In the genomic region with DNA sequence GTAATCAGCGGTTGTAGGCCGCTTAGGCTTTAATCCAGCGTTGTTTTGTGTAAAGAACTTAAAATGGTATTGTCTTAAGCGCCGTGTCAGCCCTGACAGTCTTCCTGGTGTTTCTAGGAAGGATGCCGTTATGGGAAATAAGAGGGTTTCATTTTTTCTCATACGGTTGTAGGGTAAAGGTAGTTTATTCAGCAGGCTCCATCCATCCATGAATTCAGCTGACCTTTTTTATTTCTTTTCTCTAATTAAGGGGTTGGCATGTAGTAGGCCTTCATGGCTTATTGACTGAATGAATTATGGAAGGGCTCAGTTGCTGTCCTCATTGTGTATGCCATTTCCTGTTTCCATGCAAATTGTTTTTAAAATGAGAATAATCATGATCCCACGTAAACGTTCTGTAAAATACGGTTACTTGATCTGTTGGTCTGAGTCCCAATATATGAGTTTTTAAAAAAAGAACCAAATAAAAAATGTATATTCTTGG, we compare ENCODE assay signal across 8 cellular contexts. TPM values are rescaled to one million over a fixed set of nuclear protein-coding genes. Genes with fewer than 3 reads are reported as not detected.
DNase-seq lines count a peak whose midpoint lies in the region; ATAC-seq and TF ChIP-seq lines count a peak whose summit lies in the region.

No MANE protein-coding gene starts in this region.

- H3K79me2 ChIP-seq in DOHH2 (ENCODE audit: control insufficient read depth, low read length) = peaks cover 53% of the 10 kb centered on the region

- H3K27me3 ChIP-seq in DOHH2 (ENCODE audit: control insufficient read depth, low read length) = no peaks in the 10 kb centered on the region
- H3K27me3 ChIP-seq in HUES64 (ENCODE audit: insufficient read depth, low read length) = no peaks in the 10 kb centered on the region
- H3K27me3 ChIP-seq in adipocyte (replicated peaks; ENCODE audit: control insufficient read depth, insufficient read depth, low read length) = no peaks in the 10 kb centered on the region
- H3K27me3 ChIP-seq in kidney epithelial cell (ENCODE audit: control insufficient read depth, insufficient read depth, low read length) = no peaks in the 10 kb centered on the region

- H3K9me3 ChIP-seq in DOHH2 (ENCODE audit: control insufficient read depth, insufficient read depth, low read length) = no peaks in the 10 kb centered on the region
- H3K9me3 ChIP-seq in HUES64 (ENCODE audit: insufficient read depth, low read depth, low read length) = no peaks in the 10 kb centered on the region
- no peaks in the 10 kb centered on the region for H3K9me3 ChIP-seq in adipocyte (ENCODE audit: control insufficient read depth, low read length)

- no peak for TF ChIP-seq CTCF in DOHH2 (IDR thresholded peaks at IDR 0.05; ENCODE audit: low read depth, low read length, poor library complexity, severe bottlenecking)
- TF ChIP-seq CTCF in kidney epithelial cell (IDR thresholded peaks at IDR 0.05; ENCODE audit: insufficient read depth, low read length, poor library complexity, severe bottlenecking) = no peak

- DNase-seq in adipocyte (ENCODE audit: low read depth) (peak; percentile 29), kidney epithelial cell (ENCODE audit: low read depth) (no peak), superior temporal gyrus (ENCODE audit: extremely low spot score) (peak; percentile 46)
- DNase-seq in activated effector memory CD4-positive, alpha-beta T cell treated with Interleukin-2 at 50 U/mL for 16 hours = no peak

- H3K9ac ChIP-seq in HUES64 (ENCODE audit: low read depth, low read length) = peak overlapping the region; percentile 97
- H3K9ac ChIP-seq in adipocyte (ENCODE audit: low read length) = peak overlapping the region; percentile 93

- H3K9me2 ChIP-seq in DOHH2 (replicated peaks; ENCODE audit: control insufficient read depth, low read length) = no peaks in the 10 kb centered on the region

- no peaks in the 10 kb centered on the region for H3F3A ChIP-seq in DOHH2 (ENCODE audit: control insufficient read depth, insufficient read depth)

- 0% methylated on average over 10 of the region's 10 CpGs for WGBS in HUES64

- H3K4me1 ChIP-seq in DOHH2 (ENCODE audit: control insufficient read depth, low read length) = peaks cover 25% of the 10 kb centered on the region
- H3K4me1 ChIP-seq in HUES64 (ENCODE audit: insufficient read depth, low read length) = peaks cover 13% of the 10 kb centered on the region
- peaks cover 11% of the 10 kb centered on the region for H3K4me1 ChIP-seq in adipocyte (ENCODE audit: control insufficient read depth, insufficient read depth, low read length)

- peaks cover 53% of the 10 kb centered on the region for H3K36me3 ChIP-seq in DOHH2 (ENCODE audit: control insufficient read depth, low read length)
- H3K36me3 ChIP-seq in HUES64 (ENCODE audit: insufficient read depth, low read length) = peaks cover 43% of the 10 kb centered on the region
- peaks cover 29% of the 10 kb centered on the region for H3K36me3 ChIP-seq in adipocyte (ENCODE audit: control insufficient read depth, insufficient read depth, low read length, severe bottlenecking)
- H3K36me3 ChIP-seq in kidney epithelial cell (ENCODE audit: control insufficient read depth, insufficient read depth, low read length) = peaks cover 1% of the 10 kb centered on the region

- ATAC-seq in HG03457 (IDR thresholded peaks at IDR 0.05; ENCODE audit: unreplicated experiment) (no peak), GM21515 (IDR thresholded peaks at IDR 0.05; ENCODE audit: unreplicated experiment) (no peak)

- H3K27ac ChIP-seq in DOHH2 (ENCODE audit: low read depth, low read length) (peak overlapping the region; percentile 91), HUES64 (ENCODE audit: low read depth, low read length) (peak overlapping the region; percentile 99)

- H3K4me3 ChIP-seq in DOHH2 (ENCODE audit: low read length) (peak overlapping the region; percentile 100), HUES64 (ENCODE audit: low read length) (peak overlapping the region; percentile 93), adipocyte (ENCODE audit: low read length) (peak overlapping the region; percentile 90), kidney epithelial cell (ENCODE audit: low read depth, low read length) (peak overlapping the region; percentile 94)

- peak overlapping the region; percentile 85 for H3K4me2 ChIP-seq in DOHH2 (ENCODE audit: low read length)

- H4K20me1 ChIP-seq in DOHH2 (ENCODE audit: control insufficient read depth, insufficient read depth, low read depth, low read length) = no peaks in the 10 kb centered on the region

RNA-seq across cellular contexts. Expression of a gene that starts 0.7 kb away (rescaled TPM):
- polyA plus RNA-seq in HUES64 (2013, experiment 1 of 2) = 119 TPM
- polyA plus RNA-seq in HUES64 (2013, experiment 2 of 2) = 126 TPM
- total RNA-seq in kidney epithelial cell = 154 and 166 TPM in 2 replicates

RNA-seq across cellular contexts. Expression of a gene that starts 51.5 kb away (rescaled TPM):
- 14.5 TPM for polyA plus RNA-seq in HUES64 (2013, experiment 1 of 2)
- polyA plus RNA-seq in HUES64 (2013, experiment 2 of 2) = 15.7 TPM
- total RNA-seq in kidney epithelial cell = 31.7 and 35.0 TPM in 2 replicates

Comparison
In these comparisons a context has a peak if more than half of its experiments do, and no peak if none do; other contexts are left out.
1. DNase-seq: peak in adipocyte (single experiment) and superior temporal gyrus (single experiment); none in kidney epithelial cell (single experiment) and activated effector memory CD4-positive, alpha-beta T cell treated with Interleukin-2 at 50 U/mL for 16 hours (single experiment).
2. Peak in every context shown above with its lines, with median percentiles within 50 percentile points of each other: H3K4me3 ChIP-seq.